In genomic region chr20:57824909-57825308, GRCh38 we compare ENCODE assay signal across 25 cellular contexts.
DNase-seq lines count a peak whose midpoint lies in the region; ATAC-seq, FAIRE-seq and TF ChIP-seq lines count a peak whose summit lies in the region.
"Had no signal": no experiment of that assay in that cellular context is flagged by ENCODE, and none has a peak within 500 bp of the region (broad histone marks: within the 10 kb centered on the region; RNA-seq: fewer than 3 reads in every experiment).

No MANE protein-coding gene starts in this region.

- H3K4me1 ChIP-seq in A549 (no peaks in the 10 kb centered on the region), spleen (no peaks in the 10 kb centered on the region), body of pancreas (no peaks in the 10 kb centered on the region)
- H3K4me1 ChIP-seq: BLaER1 had no signal

- FAIRE-seq in A549 (lab: Jason Lieb, UNC), result no peak
- FAIRE-seq: GM12891, GM19239 had no signal

- intact Hi-C loops in spleen (cut with DNase I; ENCODE audit: low total_unique reads), result no loop called here
- intact Hi-C loops in body of pancreas (cut with DNase I), result no loop called here

- no peak for TF ChIP-seq EP300 in A549 (IDR thresholded peaks at IDR 0.05)

- no peak for TF ChIP-seq POLR2A in A549 (IDR thresholded peaks at IDR 0.05; ENCODE audit: low read length)
- no peak for TF ChIP-seq POLR2A in spleen (IDR thresholded peaks at IDR 0.05)
- no peak for TF ChIP-seq POLR2A in body of pancreas (IDR thresholded peaks at IDR 0.05)

- H3K4me2 ChIP-seq in A549, result no peak overlapping the region
- H3K4me2 ChIP-seq: BLaER1 had no signal

- H3K4me3 ChIP-seq in A549, result no peak overlapping the region
- H3K4me3 ChIP-seq in spleen, result no peak overlapping the region
- H3K4me3 ChIP-seq in body of pancreas, result no peak overlapping the region
- H3K4me3 ChIP-seq: BLaER1 had no signal

- CTCF ChIA-PET in A549 (lab: Yijun Ruan, JAX), result no interaction called here

- POLR2A ChIA-PET in A549 (lab: Yijun Ruan, JAX), result no interaction called here

- no peak for TF ChIP-seq RAD21 in A549 (conservative IDR thresholded peaks at IDR 0.05 in 1 of 2, IDR thresholded peaks at IDR 0.05 in 1 of 2)

- 78% methylated on average over 6 of the region's 6 CpGs for WGBS in A549 (ENCODE audit: missing lambda C conversion rate)
- WGBS in spleen, 5 donors, result 86 to 93% (median 91%) methylated on average over 6 of the region's 6 CpGs
- WGBS in body of pancreas, 2 donors, result 78 to 82% methylated on average over 6 of the region's 6 CpGs

- H3K27me3 ChIP-seq in spleen (replicated peaks in 1 of 7) (peaks cover 0 to 16% (median 0%) of the 10 kb centered on the region in 7 donors), body of pancreas (no peaks in the 10 kb centered on the region)
- H3K27me3 ChIP-seq: BE2C, BLaER1 had no signal

- no peak for TF ChIP-seq CTCF in A549 (IDR thresholded peaks at IDR 0.05)
- no peak for TF ChIP-seq CTCF in spleen (IDR thresholded peaks at IDR 0.05 in 8 of 11, conservative IDR thresholded peaks at IDR 0.05 in 3 of 11)
- no peak for TF ChIP-seq CTCF in body of pancreas (IDR thresholded peaks at IDR 0.05)

- H3K9me3 ChIP-seq in A549 (no peaks in the 10 kb centered on the region), KOPT-K1 (ENCODE audit: insufficient read depth, low read length, poor library complexity, severe bottlenecking) (no peaks in the 10 kb centered on the region), spleen (no peaks in the 10 kb centered on the region), body of pancreas (no peaks in the 10 kb centered on the region)
- H3K9me3 ChIP-seq: BE2C, BLaER1 had no signal

- ATAC-seq in A549 (no peak), GM21390 (IDR thresholded peaks at IDR 0.05; ENCODE audit: unreplicated experiment) (no peak), body of pancreas (no peak)

- DNase-seq in NCI-H82 (lab: John Stamatoyannopoulos, UW) (peak; percentile 70), NCI-H82 treated with DMSO at 0.1 percent for 48 hours (lab: John Stamatoyannopoulos, UW; ENCODE audit: unreplicated experiment) (no peak), A549 (ENCODE audit: low read depth in 1 of 2, low spot score in 1 of 2) (no peak), spleen (peak; percentile 31), body of pancreas (no peak)
- DNase-seq: ACHN; BE2C; C1 segment of cervical spinal cord; CD4-positive, alpha-beta memory T cell; CD4-positive, CD25-positive, alpha-beta regulatory T cell; CD8-positive, alpha-beta memory T cell; COR-L47; DMS 273 treated with DMSO at 0.1 percent for 48 hours; DMS153; DMS53; DMS79; DND-41; EL; GDM1 had no signal

- no peak overlapping the region for H3K27ac ChIP-seq in A549
- peak overlapping the region; percentile 26 for H3K27ac ChIP-seq in KOPT-K1 (ENCODE audit: low read depth, low read length, poor library complexity, severe bottlenecking)
- H3K27ac ChIP-seq in spleen, result no peak overlapping the region
- H3K27ac ChIP-seq in body of pancreas, result no peak overlapping the region
- H3K27ac ChIP-seq: 22Rv1, BLaER1 had no signal

- no peaks in the 10 kb centered on the region for H3K36me3 ChIP-seq in KOPT-K1 (ENCODE audit: insufficient read depth, low read length)
- H3K36me3 ChIP-seq in spleen, result no peaks in the 10 kb centered on the region
- no peaks in the 10 kb centered on the region for H3K36me3 ChIP-seq in body of pancreas (replicated peaks in 1 of 2; ENCODE audit: insufficient read depth in 1 of 2, low read depth in 2 of 2)
- H3K36me3 ChIP-seq: BE2C, BLaER1 had no signal

TF ChIP-seq in A549, 52 proteins besides CTCF, POLR2A, EP300 and RAD21:
- peak; percentile 21 for TF ChIP-seq MAFK (IDR thresholded peaks at IDR 0.05; ENCODE audit: partially characterized antibody)
- TF ChIP-seq, protein P1, sequence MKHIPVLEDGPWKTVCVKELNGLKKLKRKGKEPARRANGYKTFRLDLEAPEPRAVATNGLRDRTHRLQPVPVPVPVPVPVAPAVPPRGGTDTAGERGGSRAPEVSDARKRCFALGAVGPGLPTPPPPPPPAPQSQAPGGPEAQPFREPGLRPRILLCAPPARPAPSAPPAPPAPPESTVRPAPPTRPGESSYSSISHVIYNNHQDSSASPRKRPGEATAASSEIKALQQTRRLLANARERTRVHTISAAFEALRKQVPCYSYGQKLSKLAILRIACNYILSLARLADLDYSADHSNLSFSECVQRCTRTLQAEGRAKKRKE (CRISPR knock-in tag; IDR thresholded peaks at IDR 0.05; ENCODE audit: low read depth), result no peak
- no peak for TF ChIP-seq NR3C1 (IDR thresholded peaks at IDR 0.05)
- TF ChIP-seq ZSCAN20 (CRISPR knock-in tag; IDR thresholded peaks at IDR 0.05), result no peak
- TF ChIP-seq HOXA7 (CRISPR knock-in tag; IDR thresholded peaks at IDR 0.05), result no peak
- TF ChIP-seq BCL3 (IDR thresholded peaks at IDR 0.05), result no peak

Comparison
In these comparisons a context has a peak if more than half of its experiments do, and no peak if none do; other contexts are left out.
1. DNase-seq: peak in NCI-H82 (single experiment) and spleen (single experiment); none in NCI-H82 treated with DMSO at 0.1 percent for 48 hours (single experiment), A549 (0 of 2) and body of pancreas (0 of 4).